17 cellular contexts compared by ENCODE assay signal in the genomic region with DNA sequence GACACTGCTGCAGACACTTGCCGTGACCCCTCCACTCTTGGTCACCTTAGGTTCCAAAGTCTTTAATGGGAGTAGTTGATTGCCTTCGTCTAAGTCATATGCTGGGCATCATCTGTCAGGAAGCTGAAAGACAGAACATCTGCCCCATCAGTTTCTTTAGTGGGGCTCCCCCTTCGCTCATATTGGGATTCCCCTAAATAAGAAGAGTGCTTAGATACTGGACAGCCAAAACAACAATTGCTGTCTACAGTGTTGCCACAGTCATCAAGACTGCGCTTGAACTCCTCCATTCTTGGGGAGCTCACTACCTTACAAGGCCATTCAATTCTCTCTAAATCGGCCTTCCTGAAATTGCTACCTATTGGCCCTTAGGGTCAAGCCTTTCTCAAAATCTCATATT.
DNase-seq lines count a peak whose midpoint lies in the region; ATAC-seq and TF ChIP-seq lines count a peak whose summit lies in the region.
"Had no signal": no experiment of that assay in that cellular context is flagged by ENCODE, and none has a peak within 500 bp of the region (broad histone marks: within the 10 kb centered on the region; RNA-seq: fewer than 3 reads in every experiment).

No MANE protein-coding gene starts in this region.

- H3K27ac Mint-ChIP-seq in stimulated activated effector memory CD8-positive, alpha-beta T cell treated with anti-CD3 and anti-CD28 coated beads, Interleukin-12 subunit alpha, Interleukin-12 subunit beta, amount 100 ng/mL, for 72 hours = no peak overlapping the region
- H3K27ac Mint-ChIP-seq: HFFc6 had no signal

- no peaks in the 10 kb centered on the region for H3K9me2 ChIP-seq in Loucy (replicated peaks; ENCODE audit: low read depth, low read length)

- H3K27me3 ChIP-seq in Loucy (ENCODE audit: insufficient read depth, low read length, poor library complexity, severe bottlenecking) = no peaks in the 10 kb centered on the region
- H3K27me3 ChIP-seq: colonic mucosa, ovary, tibial nerve had no signal

- peaks cover 89% of the 10 kb centered on the region for H3K79me2 ChIP-seq in Loucy (ENCODE audit: insufficient read depth, low read length)

- H3K36me3 ChIP-seq in Loucy (ENCODE audit: insufficient read depth, low read length) = peaks cover 32% of the 10 kb centered on the region; the same call in 1 of the 2 replicates
- H3K36me3 ChIP-seq: colonic mucosa, ovary, tibial nerve had no signal

- no peak overlapping the region for H3K4me2 ChIP-seq in Loucy (ENCODE audit: low read depth, low read length, poor library complexity, severe bottlenecking)

- TF ChIP-seq CTCF in Loucy (conservative IDR thresholded peaks at IDR 0.05; ENCODE audit: low read length) = no peak

- H3K4me3 Mint-ChIP-seq in stimulated activated effector memory CD8-positive, alpha-beta T cell treated with anti-CD3 and anti-CD28 coated beads, Interleukin-12 subunit alpha, Interleukin-12 subunit beta, amount 100 ng/mL, for 72 hours = no peak overlapping the region
- H3K4me3 Mint-ChIP-seq: HFFc6 had no signal

- H3F3A ChIP-seq in Loucy (ENCODE audit: low read depth) = peaks cover 26% of the 10 kb centered on the region

- no peak overlapping the region for H2AFZ ChIP-seq in Loucy (ENCODE audit: low read length)

- peaks cover 87% of the 10 kb centered on the region for H3K4me1 ChIP-seq in Loucy (ENCODE audit: insufficient read depth, low read length, poor library complexity, severe bottlenecking)
- H3K4me1 ChIP-seq: colonic mucosa had no signal

- peaks cover 5% of the 10 kb centered on the region for H3K36me3 Mint-ChIP-seq in stimulated activated effector memory CD8-positive, alpha-beta T cell treated with anti-CD3 and anti-CD28 coated beads, Interleukin-12 subunit alpha, Interleukin-12 subunit beta, amount 100 ng/mL, for 72 hours

- H3K9me3 Mint-ChIP-seq in stimulated activated effector memory CD8-positive, alpha-beta T cell treated with anti-CD3 and anti-CD28 coated beads, Interleukin-12 subunit alpha, Interleukin-12 subunit beta, amount 100 ng/mL, for 72 hours = no peaks in the 10 kb centered on the region
- H3K9me3 Mint-ChIP-seq: HFFc6 had no signal

- DNase-seq in activated CD4-positive, CD25-positive, alpha-beta regulatory T cell treated with anti-CD3 and anti-CD28 coated beads, Interleukin-2, amount 50 U/mL, for 72 hours = no peak
- DNase-seq in stimulated activated effector memory CD8-positive, alpha-beta T cell treated with anti-CD3 and anti-CD28 coated beads, Interleukin-12 subunit alpha, Interleukin-12 subunit beta, amount 100 ng/mL, for 72 hours (ENCODE audit: low spot score in 2 of 2) = no peak
- DNase-seq in COLO668 (lab: John Stamatoyannopoulos, UW; ENCODE audit: unreplicated experiment) = no peak
- no peak for DNase-seq in HuH-7 (ENCODE audit: low spot score)
- DNase-seq: amygdala, colonic mucosa, COR-L47, HFFc6, mammary epithelial cell, NCI-H2107, ovary had no signal

- no peaks in the 10 kb centered on the region for H4K20me1 ChIP-seq in Loucy (ENCODE audit: insufficient read depth, low read length, poor library complexity, severe bottlenecking)

- peaks cover 44% of the 10 kb centered on the region for H3K4me1 Mint-ChIP-seq in stimulated activated effector memory CD8-positive, alpha-beta T cell treated with anti-CD3 and anti-CD28 coated beads, Interleukin-12 subunit alpha, Interleukin-12 subunit beta, amount 100 ng/mL, for 72 hours

- no peaks in the 10 kb centered on the region for H3K9me3 ChIP-seq in Loucy (ENCODE audit: insufficient read depth, low read depth, low read length)
- H3K9me3 ChIP-seq: colonic mucosa, ovary, tibial nerve had no signal

- ATAC-seq in activated CD4-positive, CD25-positive, alpha-beta regulatory T cell treated with anti-CD3 and anti-CD28 coated beads, Interleukin-2, amount 50 U/mL, for 24 hours = peak; percentile 29 to 42
- ATAC-seq in GM21825 (IDR thresholded peaks at IDR 0.05; ENCODE audit: unreplicated experiment) (peak; percentile 47), GM18873 (IDR thresholded peaks at IDR 0.05; ENCODE audit: low FRiP score, unreplicated experiment) (no peak)
- ATAC-seq in stimulated activated effector memory CD8-positive, alpha-beta T cell treated with anti-CD3 and anti-CD28 coated beads, Interleukin-12 subunit alpha, Interleukin-12 subunit beta, amount 100 ng/mL, for 72 hours = peak; percentile 33

- no peak overlapping the region for H3K4me3 ChIP-seq in Loucy (ENCODE audit: low read length, poor library complexity, severe bottlenecking)
- H3K4me3 ChIP-seq: colonic mucosa, ovary, SK-N-MC, tibial nerve had no signal

- peak overlapping the region; percentile 2 for H3K9ac ChIP-seq in Loucy (ENCODE audit: low read depth, low read length, poor library complexity, severe bottlenecking)
